ENCODE assay signal across 8 cellular contexts in genomic region chr20:53940356-53940694, GRCh38.
DNase-seq lines count a peak whose midpoint lies in the region; ATAC-seq and TF ChIP-seq lines count a peak whose summit lies in the region.

No MANE protein-coding gene starts in this region.

- H3K27me3 Mint-ChIP-seq in CD14-positive monocyte (ENCODE audit: low read depth in 3 of 3) = peaks cover 0 to 2% (median 2%) of the 10 kb centered on the region in 3 donors
- H3K27me3 Mint-ChIP-seq in Caco-2 (ENCODE audit: insufficient read depth, unreplicated experiment) = no peaks in the 10 kb centered on the region

- peaks cover 78% of the 10 kb centered on the region for H3K4me1 Mint-ChIP-seq in CD14-positive monocyte
- H3K4me1 Mint-ChIP-seq in Caco-2 (ENCODE audit: low read depth, unreplicated experiment) = peaks cover 32% of the 10 kb centered on the region

- no peak for TF ChIP-seq POLR2A in esophagus muscularis mucosa (IDR thresholded peaks at IDR 0.05; ENCODE audit: low read depth)
- no peak for TF ChIP-seq POLR2A in gastroesophageal sphincter (IDR thresholded peaks at IDR 0.05)

- H3K27ac ChIP-seq in esophagus muscularis mucosa (replicated peaks in 1 of 4) (peak overlapping the region; percentile 52 to 66 (median 60)), neutrophil (peak overlapping the region; percentile 68), gastroesophageal sphincter (peak overlapping the region in 2 of 4 donors; percentile 68 to 72)

- BruUV-seq in Caco-2 (replicated peaks; lab: Mats Ljungman, UMichigan) = no TSS peak

- H3K9me3 ChIP-seq in esophagus muscularis mucosa (no peaks in the 10 kb centered on the region), neutrophil (no peaks in the 10 kb centered on the region), gastroesophageal sphincter (no peaks in the 10 kb centered on the region), Caco-2 (no peaks in the 10 kb centered on the region)

- H3K4me3 ChIP-seq in esophagus muscularis mucosa = no peak overlapping the region
- no peak overlapping the region for H3K4me3 ChIP-seq in neutrophil (ENCODE audit: low read depth in 1 of 2, low read length in 1 of 2)
- H3K4me3 ChIP-seq in gastroesophageal sphincter = no peak overlapping the region
- no peak overlapping the region for H3K4me3 ChIP-seq in Caco-2 (ENCODE audit: low read depth, low read length)

- no peak for DNase-seq in CD14-positive monocyte (ENCODE audit: low spot score)
- DNase-seq in NCI-H2227 treated with DMSO at 0.1 percent for 48 hours (lab: John Stamatoyannopoulos, UW) = peak; percentile 86
- DNase-seq in esophagus muscularis mucosa (ENCODE audit: extremely low spot score) = peak; percentile 37
- DNase-seq in NCI-H187 treated with DMSO at 0.1 percent for 48 hours (lab: John Stamatoyannopoulos, UW) = no peak
- no peak for DNase-seq in globus pallidus (ENCODE audit: low spot score)
- no peak for DNase-seq in Caco-2

- TF ChIP-seq EP300 in esophagus muscularis mucosa (IDR thresholded peaks at IDR 0.05) (no peak), gastroesophageal sphincter (IDR thresholded peaks at IDR 0.05) (no peak)

- H3K27me3 ChIP-seq in esophagus muscularis mucosa (no peaks in the 10 kb centered on the region), neutrophil (no peaks in the 10 kb centered on the region), gastroesophageal sphincter (no peaks in the 10 kb centered on the region), Caco-2 (replicated peaks; ENCODE audit: control insufficient read depth, insufficient read depth, low read length) (no peaks in the 10 kb centered on the region; the same call in 1 of the 2 replicates)

- no peak for TF ChIP-seq CTCF in CD14-positive monocyte (IDR thresholded peaks at IDR 0.05)
- TF ChIP-seq CTCF in esophagus muscularis mucosa (IDR thresholded peaks at IDR 0.05) = no peak
- no peak for TF ChIP-seq CTCF in neutrophil (IDR thresholded peaks at IDR 0.05)
- no peak for TF ChIP-seq CTCF in gastroesophageal sphincter (IDR thresholded peaks at IDR 0.05)
- no peak for TF ChIP-seq CTCF in Caco-2 (IDR thresholded peaks at IDR 0.05; ENCODE audit: insufficient read depth in 1 of 2, low read depth in 1 of 2, low read length in 1 of 2, severe bottlenecking in 1 of 2, unreplicated experiment in 1 of 2)

- POLR2A ChIA-PET in Caco-2 (lab: Charles Lee) = interaction anchor here (0.6 kb wide), 1 partner anchor 266 kb away, joined by 4 read pairs; no protein-coding TSS in a partner anchor

- H3K27ac Mint-ChIP-seq in CD14-positive monocyte = peak overlapping the region; percentile 79 to 94 (median 91)
- H3K27ac Mint-ChIP-seq in Caco-2 (ENCODE audit: unreplicated experiment) = no peak overlapping the region

- H3K4me3 Mint-ChIP-seq in CD14-positive monocyte (peak overlapping the region; percentile 60 to 63), Caco-2 (ENCODE audit: unreplicated experiment) (no peak overlapping the region)

- intact Hi-C loops in CD14-positive monocyte (cut with micrococcal nuclease) (loop anchor here (2.0 to 5.0 kb wide), 3 partner anchors 33 to 363 kb away; no protein-coding TSS in a partner anchor), esophagus muscularis mucosa (cut with DNase I) (loop anchor here (5.0 kb wide), 1 partner anchor 363 kb away; no protein-coding TSS in a partner anchor), Caco-2 (cut with micrococcal nuclease; ENCODE audit: unreplicated experiment) (loop anchor here (1.0 kb wide), 5 partner anchors 25 to 527 kb away; no protein-coding TSS in a partner anchor)

- peaks cover 0 to 4% of the 10 kb centered on the region in 2 donors for H3K36me3 Mint-ChIP-seq in CD14-positive monocyte
- H3K36me3 Mint-ChIP-seq in Caco-2 (ENCODE audit: insufficient read depth, unreplicated experiment) = no peaks in the 10 kb centered on the region

- ATAC-seq in gastroesophageal sphincter = no peak

- H3K4me1 ChIP-seq in esophagus muscularis mucosa (peaks cover 28 to 44% (median 36%) of the 10 kb centered on the region in 4 donors), neutrophil (ENCODE audit: control insufficient read depth in 1 of 2, insufficient read depth in 1 of 2, low read depth in 1 of 2, low read length in 1 of 2) (peaks cover 46 to 62% of the 10 kb centered on the region in 2 experiments), gastroesophageal sphincter (peaks cover 6 to 37% (median 9%) of the 10 kb centered on the region in 3 donors), Caco-2 (peaks cover 30% of the 10 kb centered on the region)

- CTCF ChIA-PET in Caco-2 (lab: Charles Lee) = interaction anchor here (0.6 to 1.9 kb wide), 33 partner anchors 9 to 527 kb away, joined by 3 to 38 read pairs (median 5); no protein-coding TSS in a partner anchor

- 48% methylated on average over 7 of the region's 7 CpGs for WGBS in esophagus muscularis mucosa
- 33 to 58% methylated on average over 6 to 7 of the region's 7 CpGs for WGBS in gastroesophageal sphincter (ENCODE audit: low coverage in 1 of 2), 2 donors

- H3K36me3 ChIP-seq in esophagus muscularis mucosa (no peaks in the 10 kb centered on the region), neutrophil (no peaks in the 10 kb centered on the region), gastroesophageal sphincter (no peaks in the 10 kb centered on the region), Caco-2 (ENCODE audit: control insufficient read depth, insufficient read depth, low read length) (no peaks in the 10 kb centered on the region)

- no peaks in the 10 kb centered on the region for H3K9me3 Mint-ChIP-seq in CD14-positive monocyte
- no peaks in the 10 kb centered on the region for H3K9me3 Mint-ChIP-seq in Caco-2 (ENCODE audit: unreplicated experiment)

Comparison
In these comparisons a context has a peak if more than half of its experiments do, and no peak if none do; other contexts are left out.
1. DNase-seq: peak in NCI-H2227 treated with DMSO at 0.1 percent for 48 hours (single experiment) and esophagus muscularis mucosa (single experiment); none in CD14-positive monocyte (single experiment), NCI-H187 treated with DMSO at 0.1 percent for 48 hours (single experiment), globus pallidus (single experiment) and Caco-2 (0 of 2).